ENCODE assay signal across 34 cellular contexts in genomic region chr14:93564918-93565317, GRCh38.
"Had no signal": no experiment of that assay in that cellular context is flagged by ENCODE, and none has a peak within 500 bp of the region (broad histone marks: within the 10 kb centered on the region; RNA-seq: fewer than 3 reads in every experiment).

No MANE protein-coding gene starts in this region.

- H3K36me3 ChIP-seq: MG63 had no signal

- H3K36me3 Mint-ChIP-seq: activated CD8-positive, alpha-beta memory T cell treated with anti-CD3 and anti-CD28 coated beads, Interleukin-2, amount 10 ng/mL, durations not matched to agents 7 days and 5 days; activated naive CD4-positive, alpha-beta T cell treated with anti-CD3 and anti-CD28 coated beads, Interleukin-2, amount 10 ng/mL, durations not matched to agents 7 days and 5 days; activated naive CD8-positive, alpha-beta T cell had no signal

- H3K27me3 ChIP-seq: MG63 had no signal

- FAIRE-seq: RCC 7860 had no signal

- H3K27ac ChIP-seq: PC-9, RWPE1, VCaP had no signal

- H3K4me3 Mint-ChIP-seq: activated CD4-positive, alpha-beta memory T cell treated with anti-CD3 and anti-CD28 coated beads, Interleukin-2, amount 10 ng/mL, durations not matched to agents 7 days and 5 days; activated CD8-positive, alpha-beta memory T cell treated with anti-CD3 and anti-CD28 coated beads, Interleukin-2, amount 10 ng/mL, durations not matched to agents 7 days and 5 days; activated naive CD4-positive, alpha-beta T cell treated with anti-CD3 and anti-CD28 coated beads, Interleukin-2, amount 10 ng/mL, durations not matched to agents 7 days and 5 days; activated naive CD8-positive, alpha-beta T cell; activated naive CD8-positive, alpha-beta T cell treated with anti-CD3 and anti-CD28 coated beads, Interleukin-2, amount 50 U/mL, for 24 hours; brain; central memory CD8-positive, alpha-beta T cell had no signal

- H3K9me3 Mint-ChIP-seq: activated CD4-positive, alpha-beta memory T cell treated with anti-CD3 and anti-CD28 coated beads, Interleukin-2, amount 10 ng/mL, durations not matched to agents 7 days and 5 days; activated naive CD4-positive, alpha-beta T cell treated with anti-CD3 and anti-CD28 coated beads, Interleukin-2, amount 10 ng/mL, durations not matched to agents 7 days and 5 days; activated naive CD8-positive, alpha-beta T cell treated with anti-CD3 and anti-CD28 coated beads, Interleukin-2, amount 50 U/mL, for 24 hours; brain; central memory CD8-positive, alpha-beta T cell had no signal

- H3K4me3 ChIP-seq: MG63, PC-9 had no signal

- H3K27me3 Mint-ChIP-seq: activated CD4-positive, alpha-beta memory T cell treated with anti-CD3 and anti-CD28 coated beads, Interleukin-2, amount 10 ng/mL, durations not matched to agents 7 days and 5 days had no signal

- H3K4me2 ChIP-seq: PC-9 had no signal

- DNase-seq: activated CD4-positive, alpha-beta memory T cell treated with anti-CD3 and anti-CD28 coated beads, Interleukin-2, amount 10 ng/mL, durations not matched to agents 7 days and 5 days; activated CD4-positive, alpha-beta T cell treated with anti-CD3 and anti-CD28 coated beads for 1 hour; activated CD4-positive, alpha-beta T cell treated with anti-CD3 and anti-CD28 coated beads for 48 hours; activated CD4-positive, CD25-positive, alpha-beta regulatory T cell; activated CD8-positive, alpha-beta memory T cell treated with anti-CD3 and anti-CD28 coated beads for 24 hours; activated CD8-positive, alpha-beta memory T cell treated with anti-CD3 and anti-CD28 coated beads, Interleukin-2, amount 10 ng/mL, durations not matched to agents 7 days and 5 days; activated CD8-positive, alpha-beta memory T cell treated with anti-CD3 and anti-CD28 coated beads, Interleukin-2, amount 50 U/mL, for 48 hours; activated effector memory CD4-positive, alpha-beta T cell treated with Interleukin-2 at 50 U/mL for 16 hours; activated naive CD4-positive, alpha-beta T cell treated with anti-CD3 and anti-CD28 coated beads, Interleukin-2, amount 10 ng/mL, durations not matched to agents 7 days and 5 days; activated naive CD8-positive, alpha-beta T cell treated with anti-CD3 and anti-CD28 coated beads, Interleukin-2, amount 50 U/mL, for 24 hours; activated T-cell treated with anti-CD3 and anti-CD28 coated beads, Interleukin-2, amount 50 U/mL, for 48 hours; anterior cingulate cortex; Kasumi-1; KG1; MG63; NCI-H1105; NCI-H1417 treated with DMSO at 0.1 percent for 48 hours; NCI-H187 treated with DMSO at 0.1 percent for 48 hours; NCI-H2081; NCI-H345; NCI-H524 treated with DMSO at 0.1 percent for 48 hours; NK-92 treated with Interleukin-12 subunit alpha and Interleukin-12 subunit beta, amount 100 ng/mL, for 24 hours; PC-9; SIG-M5; SW 1271; T-helper 1 cell; T-helper 2 cell; T-helper 9 cell had no signal

- H3K4me1 Mint-ChIP-seq: activated CD4-positive, alpha-beta memory T cell treated with anti-CD3 and anti-CD28 coated beads, Interleukin-2, amount 10 ng/mL, durations not matched to agents 7 days and 5 days; activated CD8-positive, alpha-beta memory T cell treated with anti-CD3 and anti-CD28 coated beads, Interleukin-2, amount 10 ng/mL, durations not matched to agents 7 days and 5 days; activated naive CD4-positive, alpha-beta T cell treated with anti-CD3 and anti-CD28 coated beads, Interleukin-2, amount 10 ng/mL, durations not matched to agents 7 days and 5 days; activated naive CD8-positive, alpha-beta T cell treated with anti-CD3 and anti-CD28 coated beads, Interleukin-2, amount 50 U/mL, for 24 hours; brain; central memory CD8-positive, alpha-beta T cell had no signal

- H3K27ac Mint-ChIP-seq: activated CD4-positive, alpha-beta memory T cell treated with anti-CD3 and anti-CD28 coated beads, Interleukin-2, amount 10 ng/mL, durations not matched to agents 7 days and 5 days; activated CD8-positive, alpha-beta memory T cell treated with anti-CD3 and anti-CD28 coated beads, Interleukin-2, amount 10 ng/mL, durations not matched to agents 7 days and 5 days; activated naive CD4-positive, alpha-beta T cell treated with anti-CD3 and anti-CD28 coated beads, Interleukin-2, amount 10 ng/mL, durations not matched to agents 7 days and 5 days; activated naive CD8-positive, alpha-beta T cell; activated naive CD8-positive, alpha-beta T cell treated with anti-CD3 and anti-CD28 coated beads, Interleukin-2, amount 50 U/mL, for 24 hours; brain had no signal

- H2AFZ ChIP-seq: PC-9 had no signal

- H3K9me3 ChIP-seq: MG63 had no signal
